8 cellular contexts compared by ENCODE assay signal in genomic region chr14:24443053-24443683, GRCh38. TPM values are rescaled to one million over a fixed set of nuclear protein-coding genes. Genes with fewer than 3 reads are reported as not detected.
DNase-seq lines count a peak whose midpoint lies in the region; ATAC-seq, FAIRE-seq and TF ChIP-seq lines count a peak whose summit lies in the region.

No MANE protein-coding gene starts in this region.

- H3K27ac ChIP-seq in A549 = peak overlapping the region; percentile 97 to 98
- H3K27ac ChIP-seq in HUES48 (ENCODE audit: low read depth, low read length) = peak overlapping the region; percentile 99
- H3K27ac ChIP-seq in breast epithelium = peak overlapping the region; percentile 99 to 100

- H3K4me2 ChIP-seq in A549 = peak overlapping the region; percentile 94

- H3K27me3 ChIP-seq in HUES48 (ENCODE audit: control insufficient read depth, insufficient read depth, low read length) (no peaks in the 10 kb centered on the region), breast epithelium (no peaks in the 10 kb centered on the region)

- H3K36me3 ChIP-seq in HUES48 (ENCODE audit: control insufficient read depth, insufficient read depth, low read length) = peaks cover 32% of the 10 kb centered on the region
- H3K36me3 ChIP-seq in breast epithelium = no peaks in the 10 kb centered on the region
- H3K36me3 ChIP-seq in mucosa of descending colon (ENCODE audit: low read depth) = no peaks in the 10 kb centered on the region

- no peak for DNase-seq in A549 (ENCODE audit: low read depth in 1 of 2, low spot score in 1 of 2)
- no peak for DNase-seq in breast epithelium (ENCODE audit: low spot score in 2 of 2)
- no peak for DNase-seq in mucosa of descending colon
- no peak for DNase-seq in SIG-M5 treated with dmso at 0.1 percent for 504 hours (lab: John Stamatoyannopoulos, UW; ENCODE audit: unreplicated experiment)
- no peak for DNase-seq in left lobe of liver (ENCODE audit: low spot score)
- no peak for DNase-seq in GM10266 (ENCODE audit: extremely low spot score)

- 11% methylated on average over 6 of the region's 7 CpGs for WGBS in A549 (ENCODE audit: missing lambda C conversion rate)

- no peak for FAIRE-seq in A549 (lab: Jason Lieb, UNC)

- POLR2A ChIA-PET in A549 (lab: Yijun Ruan, JAX) = interaction anchor here (0.6 to 1.4 kb wide), 5 partner anchors 13 to 248 kb away, joined by 3 to 4 read pairs (median 3); partner anchors contain the start of genes KHNYN, RABGGTA and TM9SF1

- ATAC-seq in A549 (no peak), mucosa of descending colon (no peak), left lobe of liver (no peak), HG03520 (IDR thresholded peaks at IDR 0.05; ENCODE audit: unreplicated experiment) (no peak)

- CTCF ChIA-PET in A549 (lab: Yijun Ruan, JAX) = interaction anchor here (0.6 to 4.9 kb wide), 6 partner anchors 12 to 200 kb away, joined by 3 to 41 read pairs (median 4); partner anchors contain the start of gene ADCY4

- no peak for TF ChIP-seq CTCF in A549 (IDR thresholded peaks at IDR 0.05)
- TF ChIP-seq CTCF in breast epithelium (IDR thresholded peaks at IDR 0.05) = no peak
- no peak for TF ChIP-seq CTCF in mucosa of descending colon (IDR thresholded peaks at IDR 0.05)
- no peak for TF ChIP-seq CTCF in GM10266 (IDR thresholded peaks at IDR 0.05; ENCODE audit: control insufficient read depth, insufficient read depth, low read depth, missing control alignments)

- peaks cover 6% of the 10 kb centered on the region for H3K4me1 ChIP-seq in A549
- H3K4me1 ChIP-seq in HUES48 (ENCODE audit: control insufficient read depth, insufficient read depth, low read length) = peaks cover 6% of the 10 kb centered on the region; the same call in 1 of the 2 replicates
- peaks cover 0 to 17% of the 10 kb centered on the region in 2 donors for H3K4me1 ChIP-seq in breast epithelium
- H3K4me1 ChIP-seq in mucosa of descending colon (ENCODE audit: low read depth) = peaks cover 15% of the 10 kb centered on the region

- H3K9me3 ChIP-seq in A549 (no peaks in the 10 kb centered on the region), HUES48 (ENCODE audit: control insufficient read depth, insufficient read depth, low read length) (no peaks in the 10 kb centered on the region), breast epithelium (no peaks in the 10 kb centered on the region), mucosa of descending colon (no peaks in the 10 kb centered on the region)

- intact Hi-C loops in breast epithelium (cut with DNase I; ENCODE audit: low total_unique reads) = no loop called here
- intact Hi-C loops in mucosa of descending colon (cut with DNase I, micrococcal nuclease) = no loop called here

- TF ChIP-seq EP300 in A549 (IDR thresholded peaks at IDR 0.05) = no peak

- peak overlapping the region; percentile 86 for H3K4me3 ChIP-seq in A549
- H3K4me3 ChIP-seq in HUES48 (ENCODE audit: low read depth, low read length) = peak overlapping the region; percentile 79
- H3K4me3 ChIP-seq in breast epithelium = peak overlapping the region; percentile 59 to 82 (median 75)
- peak overlapping the region; percentile 57 for H3K4me3 ChIP-seq in mucosa of descending colon

- no peak for TF ChIP-seq RAD21 in A549 (conservative IDR thresholded peaks at IDR 0.05 in 1 of 2, IDR thresholded peaks at IDR 0.05 in 1 of 2)

- no peak for TF ChIP-seq POLR2A in A549 (IDR thresholded peaks at IDR 0.05; ENCODE audit: low read length)
- no peak for TF ChIP-seq POLR2A in breast epithelium (IDR thresholded peaks at IDR 0.05)

- H3K9ac ChIP-seq in HUES48 (ENCODE audit: low read depth, low read length) = peak overlapping the region; percentile 66

TF ChIP-seq in A549, 52 proteins besides CTCF, POLR2A, EP300 and RAD21:
- TF ChIP-seq, protein P1, sequence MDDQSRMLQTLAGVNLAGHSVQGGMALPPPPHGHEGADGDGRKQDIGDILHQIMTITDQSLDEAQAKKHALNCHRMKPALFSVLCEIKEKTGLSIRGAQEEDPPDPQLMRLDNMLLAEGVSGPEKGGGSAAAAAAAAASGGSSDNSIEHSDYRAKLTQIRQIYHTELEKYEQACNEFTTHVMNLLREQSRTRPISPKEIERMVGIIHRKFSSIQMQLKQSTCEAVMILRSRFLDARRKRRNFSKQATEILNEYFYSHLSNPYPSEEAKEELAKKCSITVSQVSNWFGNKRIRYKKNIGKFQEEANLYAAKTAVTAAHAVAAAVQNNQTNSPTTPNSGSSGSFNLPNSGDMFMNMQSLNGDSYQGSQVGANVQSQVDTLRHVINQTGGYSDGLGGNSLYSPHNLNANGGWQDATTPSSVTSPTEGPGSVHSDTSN (IDR thresholded peaks at IDR 0.05) = no peak
- TF ChIP-seq PHF8 (IDR thresholded peaks at IDR 0.05; ENCODE audit: borderline replicate concordance, low read depth) (peak; percentile 69; the same call in 1 of the 2 replicates), KDM5A (IDR thresholded peaks at IDR 0.05) (peak; percentile 64)

RNA-seq across cellular contexts. Expression of gene SDR39U1, which starts 0.6 kb away (rescaled TPM):
- polyA plus RNA-seq in A549 (2011; rRNA removed) (57.3 and 64.4 TPM in 2 replicates), A549 (2017; fragmentation: RNase III; extraction: RNeasy Plus Mini Kit Qiagen cat#74134 plus additional on column Dnase treatment) (48.1 to 61.1 TPM (median 57.6 TPM) in 3 replicates)
- 69.0 and 79.4 TPM in 2 replicates for polyA plus RNA-seq in A549 (2012; cell fraction: cytosol; rRNA removed)
- 230 and 267 TPM in 2 replicates for polyA plus RNA-seq in A549 (2012; cell fraction: nucleus; rRNA removed)
- polyA minus RNA-seq in A549 (2011; rRNA and poly(A)+ RNA removed) = 20.6 and 25.7 TPM in 2 replicates
- total RNA-seq in breast epithelium (10 to 100 TPM; 42.1 to 63.4 (median 53.4) TPM), mucosa of descending colon (10 to 100 TPM; 43.3 to 64.1 (median 47.1) TPM), left lobe of liver (32.4 TPM)

RNA-seq across cellular contexts. Expression of gene KHNYN, which starts 13.4 kb away (rescaled TPM):
- 19.0 and 25.0 TPM in 2 replicates for polyA plus RNA-seq in A549 (2011; rRNA removed)
- polyA plus RNA-seq in A549 (2012; cell fraction: cytosol; rRNA removed) = 9.0 and 12.7 TPM in 2 replicates
- polyA plus RNA-seq in A549 (2012; cell fraction: nucleus; rRNA removed) = 23.7 and 26.2 TPM in 2 replicates
- polyA plus RNA-seq in A549 (2017; fragmentation: RNase III; extraction: RNeasy Plus Mini Kit Qiagen cat#74134 plus additional on column Dnase treatment) = 23.5 to 26.4 TPM (median 25.2 TPM) in 3 replicates
- 33.6 and 37.6 TPM in 2 replicates for polyA minus RNA-seq in A549 (2011; rRNA and poly(A)+ RNA removed)
- 10 to 100 TPM; 48.5 to 68.1 (median 63.9) TPM for total RNA-seq in breast epithelium
- total RNA-seq in mucosa of descending colon = 100 to 1,000 TPM in 1 of 3 donors, 10 to 100 TPM in 2; 85.9 to 102 (median 86.9) TPM
- total RNA-seq in left lobe of liver = 29.3 TPM

RNA-seq across cellular contexts. Expression of gene CBLN3, which starts 13.7 kb away (rescaled TPM):
- 1.3 and 1.6 TPM in 2 replicates for polyA plus RNA-seq in A549 (2011; rRNA removed)
- 0.77 and 0.88 TPM in 2 replicates for polyA plus RNA-seq in A549 (2012; cell fraction: cytosol; rRNA removed)
- 1.4 and 2.1 TPM in 2 replicates for polyA plus RNA-seq in A549 (2012; cell fraction: nucleus; rRNA removed)
- polyA plus RNA-seq in A549 (2017; fragmentation: RNase III; extraction: RNeasy Plus Mini Kit Qiagen cat#74134 plus additional on column Dnase treatment) = 1.1 to 1.5 TPM (median 1.4 TPM) in 3 replicates
- polyA minus RNA-seq in A549 (2011; rRNA and poly(A)+ RNA removed) = 0.97 and 1.1 TPM in 2 replicates
- 1 to 10 TPM; 1.6 to 3.8 (median 2.3) TPM for total RNA-seq in breast epithelium
- total RNA-seq in mucosa of descending colon = 1 to 10 TPM; 2.2 to 3.9 (median 2.6) TPM
- total RNA-seq in left lobe of liver = 1.4 TPM

RNA-seq across cellular contexts. Expression of gene NYNRIN, which starts 44.4 kb away (rescaled TPM):
- polyA plus RNA-seq in A549 (2011; rRNA removed) = 0.44 and 0.60 TPM in 2 replicates
- 0.08 and 0.16 TPM in 2 replicates for polyA plus RNA-seq in A549 (2012; cell fraction: cytosol; rRNA removed)
- 0.26 and 0.35 TPM in 2 replicates for polyA plus RNA-seq in A549 (2012; cell fraction: nucleus; rRNA removed)
- 0.17 to 0.29 TPM (median 0.19 TPM) in 3 replicates for polyA plus RNA-seq in A549 (2017; fragmentation: RNase III; extraction: RNeasy Plus Mini Kit Qiagen cat#74134 plus additional on column Dnase treatment)
- 0.92 and 1.2 TPM in 2 replicates for polyA minus RNA-seq in A549 (2011; rRNA and poly(A)+ RNA removed)
- 1 to 10 TPM; 6.4 to 8.2 (median 7.7) TPM for total RNA-seq in breast epithelium
- total RNA-seq in mucosa of descending colon = 10 to 100 TPM; 12.1 to 15.8 (median 13.4) TPM
- 2.3 TPM for total RNA-seq in left lobe of liver
